10 cellular contexts compared by ENCODE assay signal in genomic region chr10:45580371-45580770, GRCh38.
A peak's percentile ranks its signal among the peaks of the same experiment; 100 is the strongest.
DNase-seq lines count a peak whose midpoint lies in the region; ATAC-seq and TF ChIP-seq lines count a peak whose summit lies in the region.
"Had no signal": no experiment of that assay in that cellular context is flagged by ENCODE, and none has a peak within 500 bp of the region (broad histone marks: within the 10 kb centered on the region; RNA-seq: fewer than 3 reads in every experiment).

No MANE protein-coding gene starts in this region.

- H3K27me3 Mint-ChIP-seq in activated CD8-positive, alpha-beta T cell treated with anti-CD3 and anti-CD28 coated beads, Interleukin-2, amount 10 ng/mL, durations not matched to agents 7 days and 5 days (ENCODE audit: low read depth) = no peaks in the 10 kb centered on the region
- no peaks in the 10 kb centered on the region for H3K27me3 Mint-ChIP-seq in progenitor cell of endocrine pancreas

- TF ChIP-seq POLR2A in spleen (IDR thresholded peaks at IDR 0.05) = no peak

- POLR2A ChIA-PET in activated CD8-positive, alpha-beta T cell treated with anti-CD3 and anti-CD28 coated beads, Interleukin-2, amount 10 ng/mL, durations not matched to agents 7 days and 5 days (lab: Charles Lee) = interaction anchor here (1.2 to 2.1 kb wide), 4 partner anchors 9 to 115 kb away, joined by 3 to 11 read pairs (median 5); partner anchors contain the start of gene ZFAND4

- peak overlapping the region; percentile 97 for H3K27ac Mint-ChIP-seq in activated CD8-positive, alpha-beta T cell treated with anti-CD3 and anti-CD28 coated beads, Interleukin-2, amount 10 ng/mL, durations not matched to agents 7 days and 5 days
- H3K27ac Mint-ChIP-seq in progenitor cell of endocrine pancreas = no peak overlapping the region

- H3K4me1 Mint-ChIP-seq in activated CD8-positive, alpha-beta T cell treated with anti-CD3 and anti-CD28 coated beads, Interleukin-2, amount 10 ng/mL, durations not matched to agents 7 days and 5 days (ENCODE audit: low read depth) = peaks cover 30% of the 10 kb centered on the region
- H3K4me1 Mint-ChIP-seq in progenitor cell of endocrine pancreas (ENCODE audit: low read depth) = peaks cover 17% of the 10 kb centered on the region

- peaks cover 0 to 13% (median 8%) of the 10 kb centered on the region in 8 donors for H3K9me3 ChIP-seq in spleen

- peak overlapping the region; percentile 54 to 90 (median 81) for H3K27ac ChIP-seq in spleen
- H3K27ac ChIP-seq: 22Rv1 had no signal

- H3K36me3 Mint-ChIP-seq in activated CD8-positive, alpha-beta T cell treated with anti-CD3 and anti-CD28 coated beads, Interleukin-2, amount 10 ng/mL, durations not matched to agents 7 days and 5 days (ENCODE audit: low read depth) = peaks cover 6% of the 10 kb centered on the region
- H3K36me3 Mint-ChIP-seq in progenitor cell of endocrine pancreas (ENCODE audit: insufficient read depth) = peaks cover 7% of the 10 kb centered on the region

- peak; percentile 69 for ATAC-seq in HG02938 (IDR thresholded peaks at IDR 0.05; ENCODE audit: unreplicated experiment)
- ATAC-seq in activated CD8-positive, alpha-beta T cell treated with anti-CD3 and anti-CD28 coated beads, Interleukin-2, amount 10 ng/mL, durations not matched to agents 7 days and 5 days = peak; percentile 60

- H3K4me1 ChIP-seq in spleen = peaks cover 6 to 34% (median 26%) of the 10 kb centered on the region in 6 donors

- 6 to 16% (median 7%) methylated on average over 3 of the region's 3 CpGs for WGBS in spleen, 5 donors

- no peaks in the 10 kb centered on the region for H3K36me3 ChIP-seq in spleen

- H3K27me3 ChIP-seq in spleen (replicated peaks in 1 of 7) = no peaks in the 10 kb centered on the region

- H3K4me3 ChIP-seq in spleen = peak overlapping the region; percentile 7 to 63 (median 28)

- CTCF ChIA-PET in activated CD8-positive, alpha-beta T cell treated with anti-CD3 and anti-CD28 coated beads, Interleukin-2, amount 10 ng/mL, durations not matched to agents 7 days and 5 days (lab: Charles Lee) = interaction anchor here (1.0 to 3.4 kb wide), 9 partner anchors 9 to 331 kb away, joined by 3 to 18 read pairs (median 4); partner anchors contain the start of gene ZFAND4

- TF ChIP-seq CTCF in spleen (IDR thresholded peaks at IDR 0.05 in 8 of 11, conservative IDR thresholded peaks at IDR 0.05 in 3 of 11) (no peak), progenitor cell of endocrine pancreas (IDR thresholded peaks at IDR 0.05; ENCODE audit: unreplicated experiment) (no peak)

- peak; percentile 37 for DNase-seq in DMS 273 (lab: John Stamatoyannopoulos, UW; ENCODE audit: unreplicated experiment)
- DNase-seq in DMS 273 treated with DMSO at 0.1 percent for 48 hours (lab: John Stamatoyannopoulos, UW) = no peak
- DNase-seq in activated CD8-positive, alpha-beta T cell treated with anti-CD3 and anti-CD28 coated beads, Interleukin-2, amount 10 ng/mL, durations not matched to agents 7 days and 5 days = no peak
- no peak for DNase-seq in spleen
- no peak for DNase-seq in progenitor cell of endocrine pancreas (ENCODE audit: low spot score, unreplicated experiment)
- DNase-seq in activated CD4-positive, alpha-beta T cell treated with anti-CD3 and anti-CD28 coated beads for 1 hour = no peak
- DNase-seq in AG20443 (ENCODE audit: low spot score) = no peak
- DNase-seq: NCI-H446 treated with DMSO at 0.1 percent for 48 hours had no signal

- H3K4me3 Mint-ChIP-seq in activated CD8-positive, alpha-beta T cell treated with anti-CD3 and anti-CD28 coated beads, Interleukin-2, amount 10 ng/mL, durations not matched to agents 7 days and 5 days = peak overlapping the region; percentile 84
- no peak overlapping the region for H3K4me3 Mint-ChIP-seq in progenitor cell of endocrine pancreas (ENCODE audit: low read depth)

- intact Hi-C loops in spleen (cut with DNase I; ENCODE audit: low total_unique reads) = no loop called here

- peaks cover 5% of the 10 kb centered on the region for H3K9me3 Mint-ChIP-seq in activated CD8-positive, alpha-beta T cell treated with anti-CD3 and anti-CD28 coated beads, Interleukin-2, amount 10 ng/mL, durations not matched to agents 7 days and 5 days (ENCODE audit: insufficient read depth)
- H3K9me3 Mint-ChIP-seq in progenitor cell of endocrine pancreas (ENCODE audit: low read depth) = peaks cover 9% of the 10 kb centered on the region
